1 cellular context compared by ENCODE assay signal in the genomic region with DNA sequence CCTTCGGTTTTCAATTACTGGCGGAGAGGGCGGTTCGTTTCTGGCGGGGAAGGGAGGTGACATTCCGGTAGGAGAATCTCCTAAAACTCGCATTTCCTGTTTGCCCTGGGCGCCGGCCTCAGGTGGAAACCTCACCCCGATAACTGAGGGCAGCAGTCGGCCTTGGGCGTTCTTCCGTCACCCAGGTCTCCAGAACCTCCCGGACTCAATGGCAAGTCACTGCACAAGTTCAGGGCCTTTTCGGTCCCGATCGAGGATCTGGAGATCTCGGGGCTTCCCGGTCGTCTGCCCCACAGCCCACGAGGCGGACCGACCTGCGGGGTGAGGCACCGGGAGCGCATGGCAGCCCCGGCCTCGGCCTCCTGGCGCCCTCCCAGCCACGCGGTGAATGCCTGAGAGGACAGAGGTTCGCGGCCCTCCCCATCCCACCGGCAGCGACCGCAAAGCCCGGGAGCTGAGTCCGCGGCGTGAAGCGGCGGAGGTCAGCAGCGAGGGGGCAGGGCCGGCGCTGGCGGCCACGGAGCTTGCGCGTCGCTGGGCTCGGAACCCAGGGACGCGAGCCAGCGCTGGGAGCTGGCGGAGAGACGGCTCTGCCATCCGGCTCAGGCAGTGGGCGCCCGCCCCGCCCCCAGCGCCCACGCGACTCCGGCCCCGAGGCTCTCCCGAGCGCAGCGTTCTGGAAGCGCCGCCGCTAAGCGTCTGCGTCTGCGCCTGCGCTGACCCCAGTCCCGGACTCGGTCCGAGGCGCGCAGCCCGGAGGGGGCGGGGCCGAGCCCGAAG.
TF ChIP-seq lines count a peak whose summit lies in the region.

No MANE protein-coding gene starts in this region.

TF ChIP-seq in K562, 482 proteins besides CTCF, POLR2A, EP300 and RAD21 (continued from another document and continues in another):
- TF ChIP-seq, protein P1, sequence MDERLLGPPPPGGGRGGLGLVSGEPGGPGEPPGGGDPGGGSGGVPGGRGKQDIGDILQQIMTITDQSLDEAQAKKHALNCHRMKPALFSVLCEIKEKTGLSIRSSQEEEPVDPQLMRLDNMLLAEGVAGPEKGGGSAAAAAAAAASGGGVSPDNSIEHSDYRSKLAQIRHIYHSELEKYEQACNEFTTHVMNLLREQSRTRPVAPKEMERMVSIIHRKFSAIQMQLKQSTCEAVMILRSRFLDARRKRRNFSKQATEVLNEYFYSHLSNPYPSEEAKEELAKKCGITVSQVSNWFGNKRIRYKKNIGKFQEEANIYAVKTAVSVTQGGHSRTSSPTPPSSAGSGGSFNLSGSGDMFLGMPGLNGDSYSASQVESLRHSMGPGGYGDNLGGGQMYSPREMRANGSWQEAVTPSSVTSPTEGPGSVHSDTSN (CRISPR knock-in tag; IDR thresholded peaks at IDR 0.05; ENCODE audit: low read depth): no peak
- TF ChIP-seq, protein P1 (tag; conservative IDR thresholded peaks at IDR 0.05; ENCODE audit: low read depth): no peak
- TF ChIP-seq, protein P2, sequence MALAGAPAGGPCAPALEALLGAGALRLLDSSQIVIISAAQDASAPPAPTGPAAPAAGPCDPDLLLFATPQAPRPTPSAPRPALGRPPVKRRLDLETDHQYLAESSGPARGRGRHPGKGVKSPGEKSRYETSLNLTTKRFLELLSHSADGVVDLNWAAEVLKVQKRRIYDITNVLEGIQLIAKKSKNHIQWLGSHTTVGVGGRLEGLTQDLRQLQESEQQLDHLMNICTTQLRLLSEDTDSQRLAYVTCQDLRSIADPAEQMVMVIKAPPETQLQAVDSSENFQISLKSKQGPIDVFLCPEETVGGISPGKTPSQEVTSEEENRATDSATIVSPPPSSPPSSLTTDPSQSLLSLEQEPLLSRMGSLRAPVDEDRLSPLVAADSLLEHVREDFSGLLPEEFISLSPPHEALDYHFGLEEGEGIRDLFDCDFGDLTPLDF (CRISPR knock-in tag; IDR thresholded peaks at IDR 0.05): peak; percentile 72; the same call in 1 of the 2 replicates
- TF ChIP-seq STAT5B (CRISPR knock-in tag; IDR thresholded peaks at IDR 0.05): no peak
- peak; percentile 70 for TF ChIP-seq KDM5B (IDR thresholded peaks at IDR 0.05; ENCODE audit: insufficient replicate concordance, low read depth, low read length)
- TF ChIP-seq RBM15 (IDR thresholded peaks at IDR 0.05; ENCODE audit: insufficient read depth, low read length): no peak
- no peak for TF ChIP-seq FOS (IDR thresholded peaks at IDR 0.05; ENCODE audit: extremely low read depth, insufficient read length)
- peak; percentile 75 for TF ChIP-seq POLR2B (IDR thresholded peaks at IDR 0.05; ENCODE audit: low read depth, partially characterized antibody)
- TF ChIP-seq ZC3H8 (IDR thresholded peaks at IDR 0.05): no peak
- TF ChIP-seq SRSF9 (IDR thresholded peaks at IDR 0.05; ENCODE audit: borderline replicate concordance, low read depth, low read length): no peak
- TF ChIP-seq NBN (IDR thresholded peaks at IDR 0.05; ENCODE audit: low read depth): peak; percentile 69; the same call in 1 of the 2 replicates
- TF ChIP-seq BHLHE40 (IDR thresholded peaks at IDR 0.05; ENCODE audit: low read length): no peak
- peak; percentile 70 for TF ChIP-seq ESRRA (IDR thresholded peaks at IDR 0.05; ENCODE audit: borderline replicate concordance, low read depth)
- TF ChIP-seq, protein P3, sequence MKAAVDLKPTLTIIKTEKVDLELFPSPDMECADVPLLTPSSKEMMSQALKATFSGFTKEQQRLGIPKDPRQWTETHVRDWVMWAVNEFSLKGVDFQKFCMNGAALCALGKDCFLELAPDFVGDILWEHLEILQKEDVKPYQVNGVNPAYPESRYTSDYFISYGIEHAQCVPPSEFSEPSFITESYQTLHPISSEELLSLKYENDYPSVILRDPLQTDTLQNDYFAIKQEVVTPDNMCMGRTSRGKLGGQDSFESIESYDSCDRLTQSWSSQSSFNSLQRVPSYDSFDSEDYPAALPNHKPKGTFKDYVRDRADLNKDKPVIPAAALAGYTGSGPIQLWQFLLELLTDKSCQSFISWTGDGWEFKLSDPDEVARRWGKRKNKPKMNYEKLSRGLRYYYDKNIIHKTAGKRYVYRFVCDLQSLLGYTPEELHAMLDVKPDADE (conservative IDR thresholded peaks at IDR 0.05; ENCODE audit: control insufficient read depth, low read depth, low read length): peak; percentile 17
- TF ChIP-seq RAD51 (IDR thresholded peaks at IDR 0.05; ENCODE audit: borderline replicate concordance, low read depth): no peak
- TF ChIP-seq KLF1 (tag; IDR thresholded peaks at IDR 0.05): no peak
- TF ChIP-seq CBX8 (IDR thresholded peaks at IDR 0.05; ENCODE audit: borderline replicate concordance, extremely low read depth, low read depth, low read length, poor library complexity, severe bottlenecking): no peak
- peak; percentile 54 for TF ChIP-seq POLR2AphosphoS5 (IDR thresholded peaks at IDR 0.05; ENCODE audit: control insufficient read depth, insufficient read depth, low read depth, low read length)
- TF ChIP-seq, protein P4, sequence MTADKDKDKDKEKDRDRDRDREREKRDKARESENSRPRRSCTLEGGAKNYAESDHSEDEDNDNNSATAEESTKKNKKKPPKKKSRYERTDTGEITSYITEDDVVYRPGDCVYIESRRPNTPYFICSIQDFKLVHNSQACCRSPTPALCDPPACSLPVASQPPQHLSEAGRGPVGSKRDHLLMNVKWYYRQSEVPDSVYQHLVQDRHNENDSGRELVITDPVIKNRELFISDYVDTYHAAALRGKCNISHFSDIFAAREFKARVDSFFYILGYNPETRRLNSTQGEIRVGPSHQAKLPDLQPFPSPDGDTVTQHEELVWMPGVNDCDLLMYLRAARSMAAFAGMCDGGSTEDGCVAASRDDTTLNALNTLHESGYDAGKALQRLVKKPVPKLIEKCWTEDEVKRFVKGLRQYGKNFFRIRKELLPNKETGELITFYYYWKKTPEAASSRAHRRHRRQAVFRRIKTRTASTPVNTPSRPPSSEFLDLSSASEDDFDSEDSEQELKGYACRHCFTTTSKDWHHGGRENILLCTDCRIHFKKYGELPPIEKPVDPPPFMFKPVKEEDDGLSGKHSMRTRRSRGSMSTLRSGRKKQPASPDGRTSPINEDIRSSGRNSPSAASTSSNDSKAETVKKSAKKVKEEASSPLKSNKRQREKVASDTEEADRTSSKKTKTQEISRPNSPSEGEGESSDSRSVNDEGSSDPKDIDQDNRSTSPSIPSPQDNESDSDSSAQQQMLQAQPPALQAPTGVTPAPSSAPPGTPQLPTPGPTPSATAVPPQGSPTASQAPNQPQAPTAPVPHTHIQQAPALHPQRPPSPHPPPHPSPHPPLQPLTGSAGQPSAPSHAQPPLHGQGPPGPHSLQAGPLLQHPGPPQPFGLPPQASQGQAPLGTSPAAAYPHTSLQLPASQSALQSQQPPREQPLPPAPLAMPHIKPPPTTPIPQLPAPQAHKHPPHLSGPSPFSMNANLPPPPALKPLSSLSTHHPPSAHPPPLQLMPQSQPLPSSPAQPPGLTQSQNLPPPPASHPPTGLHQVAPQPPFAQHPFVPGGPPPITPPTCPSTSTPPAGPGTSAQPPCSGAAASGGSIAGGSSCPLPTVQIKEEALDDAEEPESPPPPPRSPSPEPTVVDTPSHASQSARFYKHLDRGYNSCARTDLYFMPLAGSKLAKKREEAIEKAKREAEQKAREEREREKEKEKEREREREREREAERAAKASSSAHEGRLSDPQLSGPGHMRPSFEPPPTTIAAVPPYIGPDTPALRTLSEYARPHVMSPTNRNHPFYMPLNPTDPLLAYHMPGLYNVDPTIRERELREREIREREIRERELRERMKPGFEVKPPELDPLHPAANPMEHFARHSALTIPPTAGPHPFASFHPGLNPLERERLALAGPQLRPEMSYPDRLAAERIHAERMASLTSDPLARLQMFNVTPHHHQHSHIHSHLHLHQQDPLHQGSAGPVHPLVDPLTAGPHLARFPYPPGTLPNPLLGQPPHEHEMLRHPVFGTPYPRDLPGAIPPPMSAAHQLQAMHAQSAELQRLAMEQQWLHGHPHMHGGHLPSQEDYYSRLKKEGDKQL (CRISPR knock-in tag; IDR thresholded peaks at IDR 0.05; ENCODE audit: borderline replicate concordance): no peak
- TF ChIP-seq, protein P5, sequence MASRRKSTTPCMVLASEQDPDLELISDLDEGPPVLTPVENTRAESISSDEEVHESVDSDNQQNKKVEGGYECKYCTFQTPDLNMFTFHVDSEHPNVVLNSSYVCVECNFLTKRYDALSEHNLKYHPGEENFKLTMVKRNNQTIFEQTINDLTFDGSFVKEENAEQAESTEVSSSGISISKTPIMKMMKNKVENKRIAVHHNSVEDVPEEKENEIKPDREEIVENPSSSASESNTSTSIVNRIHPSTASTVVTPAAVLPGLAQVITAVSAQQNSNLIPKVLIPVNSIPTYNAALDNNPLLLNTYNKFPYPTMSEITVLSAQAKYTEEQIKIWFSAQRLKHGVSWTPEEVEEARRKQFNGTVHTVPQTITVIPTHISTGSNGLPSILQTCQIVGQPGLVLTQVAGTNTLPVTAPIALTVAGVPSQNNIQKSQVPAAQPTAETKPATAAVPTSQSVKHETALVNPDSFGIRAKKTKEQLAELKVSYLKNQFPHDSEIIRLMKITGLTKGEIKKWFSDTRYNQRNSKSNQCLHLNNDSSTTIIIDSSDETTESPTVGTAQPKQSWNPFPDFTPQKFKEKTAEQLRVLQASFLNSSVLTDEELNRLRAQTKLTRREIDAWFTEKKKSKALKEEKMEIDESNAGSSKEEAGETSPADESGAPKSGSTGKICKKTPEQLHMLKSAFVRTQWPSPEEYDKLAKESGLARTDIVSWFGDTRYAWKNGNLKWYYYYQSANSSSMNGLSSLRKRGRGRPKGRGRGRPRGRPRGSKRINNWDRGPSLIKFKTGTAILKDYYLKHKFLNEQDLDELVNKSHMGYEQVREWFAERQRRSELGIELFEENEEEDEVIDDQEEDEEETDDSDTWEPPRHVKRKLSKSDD (conservative IDR thresholded peaks at IDR 0.05; ENCODE audit: low read length): no peak
- no peak; the same call in none of the 2 replicates for TF ChIP-seq ETV5 (CRISPR knock-in tag; IDR thresholded peaks at IDR 0.05; ENCODE audit: low read depth)
- no peak for TF ChIP-seq ZSCAN29 (IDR thresholded peaks at IDR 0.05)
- TF ChIP-seq, protein P6, sequence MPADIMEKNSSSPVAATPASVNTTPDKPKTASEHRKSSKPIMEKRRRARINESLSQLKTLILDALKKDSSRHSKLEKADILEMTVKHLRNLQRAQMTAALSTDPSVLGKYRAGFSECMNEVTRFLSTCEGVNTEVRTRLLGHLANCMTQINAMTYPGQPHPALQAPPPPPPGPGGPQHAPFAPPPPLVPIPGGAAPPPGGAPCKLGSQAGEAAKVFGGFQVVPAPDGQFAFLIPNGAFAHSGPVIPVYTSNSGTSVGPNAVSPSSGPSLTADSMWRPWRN (IDR thresholded peaks at IDR 0.05; ENCODE audit: low read depth): no peak
- TF ChIP-seq SREBF1 (IDR thresholded peaks at IDR 0.05; ENCODE audit: borderline replicate concordance, low read depth, low read length): no peak
- peak; percentile 63; the same call in 1 of the 2 replicates for TF ChIP-seq ZBTB17 (CRISPR knock-in tag; IDR thresholded peaks at IDR 0.05)
- TF ChIP-seq ZBTB7A (IDR thresholded peaks at IDR 0.05; ENCODE audit: borderline replicate concordance, control insufficient read depth, low read depth, low read length): peak; percentile 4; the same call in 1 of the 2 replicates
- TF ChIP-seq EZH2 (IDR thresholded peaks at IDR 0.05; ENCODE audit: borderline replicate concordance, low read depth, low read length): no peak
- no peak for TF ChIP-seq ARID1B (IDR thresholded peaks at IDR 0.05)
- peak; percentile 36; the same call in 1 of the 2 replicates for TF ChIP-seq IRF2 (CRISPR knock-in tag; IDR thresholded peaks at IDR 0.05)
- 0 out of 2 replicates have a peak, but pooled peaks have one; percentile 23 for TF ChIP-seq PHB2 (IDR thresholded peaks at IDR 0.05; ENCODE audit: low read depth)
- no peak for TF ChIP-seq EHMT2 (IDR thresholded peaks at IDR 0.05)
- TF ChIP-seq SETDB1 (IDR thresholded peaks at IDR 0.05; ENCODE audit: low read length): peak; percentile 17
- no peak for TF ChIP-seq ESRRB (CRISPR knock-in tag; IDR thresholded peaks at IDR 0.05; ENCODE audit: borderline replicate concordance)
- peak in 1 of 2 experiments; percentile 45; a peak in 1 of 4 replicates for TF ChIP-seq KDM1A (IDR thresholded peaks at IDR 0.05)
- TF ChIP-seq ZNF23 (CRISPR knock-in tag; IDR thresholded peaks at IDR 0.05): no peak
- TF ChIP-seq, protein P7, sequence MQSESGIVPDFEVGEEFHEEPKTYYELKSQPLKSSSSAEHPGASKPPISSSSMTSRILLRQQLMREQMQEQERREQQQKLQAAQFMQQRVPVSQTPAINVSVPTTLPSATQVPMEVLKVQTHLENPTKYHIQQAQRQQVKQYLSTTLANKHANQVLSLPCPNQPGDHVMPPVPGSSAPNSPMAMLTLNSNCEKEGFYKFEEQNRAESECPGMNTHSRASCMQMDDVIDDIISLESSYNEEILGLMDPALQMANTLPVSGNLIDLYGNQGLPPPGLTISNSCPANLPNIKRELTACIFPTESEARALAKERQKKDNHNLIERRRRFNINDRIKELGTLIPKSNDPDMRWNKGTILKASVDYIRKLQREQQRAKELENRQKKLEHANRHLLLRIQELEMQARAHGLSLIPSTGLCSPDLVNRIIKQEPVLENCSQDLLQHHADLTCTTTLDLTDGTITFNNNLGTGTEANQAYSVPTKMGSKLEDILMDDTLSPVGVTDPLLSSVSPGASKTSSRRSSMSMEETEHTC (IDR thresholded peaks at IDR 0.05): no peak
- TF ChIP-seq CSDE1 (IDR thresholded peaks at IDR 0.05): no peak; a peak in 1 of 4 replicates
- no peak for TF ChIP-seq CBX5 (IDR thresholded peaks at IDR 0.05; ENCODE audit: borderline replicate concordance, low read depth)
- TF ChIP-seq CHD1 (IDR thresholded peaks at IDR 0.05; ENCODE audit: low read length): no peak
